In the genomic region with DNA sequence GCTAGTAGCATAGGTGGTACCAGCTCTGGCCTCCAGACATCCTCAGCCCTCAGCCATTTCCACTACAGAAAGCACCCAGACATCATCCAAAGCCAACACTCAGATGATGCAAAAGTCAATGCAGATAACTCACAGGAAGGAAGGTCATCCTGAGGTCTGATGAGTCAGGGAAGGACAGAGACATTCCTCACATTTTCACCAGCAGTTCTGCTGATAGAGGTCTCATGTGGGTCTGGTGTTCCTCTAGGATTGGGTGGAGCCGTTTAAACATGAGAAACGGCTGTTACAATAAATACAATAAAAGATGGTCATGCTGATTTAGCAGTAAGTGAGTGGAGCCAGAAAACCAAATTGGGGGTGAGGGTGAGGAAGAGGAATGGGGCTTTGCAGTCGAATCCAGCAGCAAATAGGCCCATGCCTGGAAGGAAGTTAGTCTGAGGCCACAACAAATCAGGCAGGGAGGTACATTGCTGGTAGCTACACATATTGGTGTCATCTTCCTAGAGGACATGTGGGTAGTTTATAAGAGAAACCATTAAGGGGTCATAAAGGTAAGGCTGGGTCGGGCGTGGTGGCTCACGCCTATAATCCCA, we compare ENCODE assay signal across 1 cellular context.
TF ChIP-seq lines count a peak whose summit lies in the region.

No MANE protein-coding gene starts in this region.

TF ChIP-seq in HepG2, 621 proteins besides CTCF, POLR2A, EP300 and RAD21 (continued from another document and continues in another):
- TF ChIP-seq ZNF652 (CRISPR knock-in tag; IDR thresholded peaks at IDR 0.05; ENCODE audit: borderline replicate concordance, low read depth) (no peak), ZNF530 (CRISPR knock-in tag; IDR thresholded peaks at IDR 0.05; ENCODE audit: low read depth) (no peak), MTA3 (CRISPR knock-in tag; IDR thresholded peaks at IDR 0.05) (no peak), CBFB (CRISPR knock-in tag; IDR thresholded peaks at IDR 0.05) (no peak), FOXA1 (IDR thresholded peaks at IDR 0.05) (no peak), FOXA1 (CRISPR knock-in tag; IDR thresholded peaks at IDR 0.05) (peak; percentile 77), ZNF337 (CRISPR knock-in tag; IDR thresholded peaks at IDR 0.05; ENCODE audit: borderline replicate concordance, low read depth) (no peak), HDAC2 (CRISPR knock-in tag; IDR thresholded peaks at IDR 0.05) (peak; percentile 87), CREM (IDR thresholded peaks at IDR 0.05) (no peak), CREM (CRISPR knock-in tag; IDR thresholded peaks at IDR 0.05) (no peak), EZH2 (conservative IDR thresholded peaks at IDR 0.05; ENCODE audit: low read depth, low read length) (no peak), ZNF75D (CRISPR knock-in tag; IDR thresholded peaks at IDR 0.05; ENCODE audit: borderline replicate concordance) (no peak), HNF4A (CRISPR knock-in tag; IDR thresholded peaks at IDR 0.05) (peak; percentile 38; the same call in 1 of the 2 replicates), NCOR1 (IDR thresholded peaks at IDR 0.05; ENCODE audit: borderline replicate concordance, low read length) (no peak), ZNF382 (CRISPR knock-in tag; IDR thresholded peaks at IDR 0.05; ENCODE audit: borderline replicate concordance) (no peak), ZNF3 (CRISPR knock-in tag; IDR thresholded peaks at IDR 0.05) (no peak), TGIF2 (CRISPR knock-in tag; IDR thresholded peaks at IDR 0.05) (0 out of 2 replicates have a peak, but pooled peaks have one; percentile 20), GFI1 (CRISPR knock-in tag; IDR thresholded peaks at IDR 0.05; ENCODE audit: borderline replicate concordance) (no peak), ZKSCAN5 (CRISPR knock-in tag; IDR thresholded peaks at IDR 0.05) (no peak), GPN1 (CRISPR knock-in tag; IDR thresholded peaks at IDR 0.05; ENCODE audit: borderline replicate concordance) (no peak), ZFX (CRISPR knock-in tag; IDR thresholded peaks at IDR 0.05; ENCODE audit: low read depth) (0 out of 2 replicates have a peak, but pooled peaks have one; percentile 21), ZNF775 (CRISPR knock-in tag; IDR thresholded peaks at IDR 0.05; ENCODE audit: borderline replicate concordance) (no peak), KLF16 (CRISPR knock-in tag; IDR thresholded peaks at IDR 0.05) (0 out of 4 replicates have a peak, but pooled peaks of 1 of the 2 experiments have one; percentile 17), ZFP1 (CRISPR knock-in tag; IDR thresholded peaks at IDR 0.05) (no peak), MYC (CRISPR knock-in tag; IDR thresholded peaks at IDR 0.05; ENCODE audit: borderline replicate concordance) (no peak), ZNF768 (CRISPR knock-in tag; IDR thresholded peaks at IDR 0.05) (no peak), ELF3 (CRISPR knock-in tag; IDR thresholded peaks at IDR 0.05) (peak; percentile 76), GLI4 (CRISPR knock-in tag; IDR thresholded peaks at IDR 0.05; ENCODE audit: borderline replicate concordance) (peak; percentile 37; the same call in 1 of the 2 replicates), HDAC1 (CRISPR knock-in tag; IDR thresholded peaks at IDR 0.05) (peak; percentile 45), ZBTB7B (CRISPR knock-in tag; IDR thresholded peaks at IDR 0.05) (no peak), ARHGAP35 (CRISPR knock-in tag; IDR thresholded peaks at IDR 0.05; ENCODE audit: borderline replicate concordance) (no peak), ZNF879 (CRISPR knock-in tag; IDR thresholded peaks at IDR 0.05) (no peak), SOX5 (CRISPR knock-in tag; IDR thresholded peaks at IDR 0.05; ENCODE audit: borderline replicate concordance) (peak; percentile 89), TBX3 (IDR thresholded peaks at IDR 0.05; ENCODE audit: borderline replicate concordance) (no peak), NFKBIZ (CRISPR knock-in tag; IDR thresholded peaks at IDR 0.05) (no peak), SUZ12 (IDR thresholded peaks at IDR 0.05; ENCODE audit: low read depth, low read length) (no peak), SP5 (CRISPR knock-in tag; IDR thresholded peaks at IDR 0.05; ENCODE audit: borderline replicate concordance, low read depth) (peak; percentile 47; the same call in 1 of the 2 replicates), ZZZ3 (CRISPR knock-in tag; IDR thresholded peaks at IDR 0.05; ENCODE audit: borderline replicate concordance) (no peak)
- TF ChIP-seq, protein P1, sequence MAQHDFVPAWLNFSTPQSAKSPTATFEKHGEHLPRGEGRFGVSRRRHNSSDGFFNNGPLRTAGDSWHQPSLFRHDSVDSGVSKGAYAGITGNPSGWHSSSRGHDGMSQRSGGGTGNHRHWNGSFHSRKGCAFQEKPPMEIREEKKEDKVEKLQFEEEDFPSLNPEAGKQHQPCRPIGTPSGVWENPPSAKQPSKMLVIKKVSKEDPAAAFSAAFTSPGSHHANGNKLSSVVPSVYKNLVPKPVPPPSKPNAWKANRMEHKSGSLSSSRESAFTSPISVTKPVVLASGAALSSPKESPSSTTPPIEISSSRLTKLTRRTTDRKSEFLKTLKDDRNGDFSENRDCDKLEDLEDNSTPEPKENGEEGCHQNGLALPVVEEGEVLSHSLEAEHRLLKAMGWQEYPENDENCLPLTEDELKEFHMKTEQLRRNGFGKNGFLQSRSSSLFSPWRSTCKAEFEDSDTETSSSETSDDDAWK (CRISPR knock-in tag; IDR thresholded peaks at IDR 0.05), result no peak
- TF ChIP-seq, protein P2, sequence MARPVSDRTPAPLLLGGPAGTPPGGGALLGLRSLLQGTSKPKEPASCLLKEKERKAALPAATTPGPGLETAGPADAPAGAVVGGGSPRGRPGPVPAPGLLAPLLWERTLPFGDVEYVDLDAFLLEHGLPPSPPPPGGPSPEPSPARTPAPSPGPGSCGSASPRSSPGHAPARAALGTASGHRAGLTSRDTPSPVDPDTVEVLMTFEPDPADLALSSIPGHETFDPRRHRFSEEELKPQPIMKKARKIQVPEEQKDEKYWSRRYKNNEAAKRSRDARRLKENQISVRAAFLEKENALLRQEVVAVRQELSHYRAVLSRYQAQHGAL (CRISPR knock-in tag; IDR thresholded peaks at IDR 0.05; ENCODE audit: not compliant biosample characterization), result no peak
- TF ChIP-seq, protein P3, sequence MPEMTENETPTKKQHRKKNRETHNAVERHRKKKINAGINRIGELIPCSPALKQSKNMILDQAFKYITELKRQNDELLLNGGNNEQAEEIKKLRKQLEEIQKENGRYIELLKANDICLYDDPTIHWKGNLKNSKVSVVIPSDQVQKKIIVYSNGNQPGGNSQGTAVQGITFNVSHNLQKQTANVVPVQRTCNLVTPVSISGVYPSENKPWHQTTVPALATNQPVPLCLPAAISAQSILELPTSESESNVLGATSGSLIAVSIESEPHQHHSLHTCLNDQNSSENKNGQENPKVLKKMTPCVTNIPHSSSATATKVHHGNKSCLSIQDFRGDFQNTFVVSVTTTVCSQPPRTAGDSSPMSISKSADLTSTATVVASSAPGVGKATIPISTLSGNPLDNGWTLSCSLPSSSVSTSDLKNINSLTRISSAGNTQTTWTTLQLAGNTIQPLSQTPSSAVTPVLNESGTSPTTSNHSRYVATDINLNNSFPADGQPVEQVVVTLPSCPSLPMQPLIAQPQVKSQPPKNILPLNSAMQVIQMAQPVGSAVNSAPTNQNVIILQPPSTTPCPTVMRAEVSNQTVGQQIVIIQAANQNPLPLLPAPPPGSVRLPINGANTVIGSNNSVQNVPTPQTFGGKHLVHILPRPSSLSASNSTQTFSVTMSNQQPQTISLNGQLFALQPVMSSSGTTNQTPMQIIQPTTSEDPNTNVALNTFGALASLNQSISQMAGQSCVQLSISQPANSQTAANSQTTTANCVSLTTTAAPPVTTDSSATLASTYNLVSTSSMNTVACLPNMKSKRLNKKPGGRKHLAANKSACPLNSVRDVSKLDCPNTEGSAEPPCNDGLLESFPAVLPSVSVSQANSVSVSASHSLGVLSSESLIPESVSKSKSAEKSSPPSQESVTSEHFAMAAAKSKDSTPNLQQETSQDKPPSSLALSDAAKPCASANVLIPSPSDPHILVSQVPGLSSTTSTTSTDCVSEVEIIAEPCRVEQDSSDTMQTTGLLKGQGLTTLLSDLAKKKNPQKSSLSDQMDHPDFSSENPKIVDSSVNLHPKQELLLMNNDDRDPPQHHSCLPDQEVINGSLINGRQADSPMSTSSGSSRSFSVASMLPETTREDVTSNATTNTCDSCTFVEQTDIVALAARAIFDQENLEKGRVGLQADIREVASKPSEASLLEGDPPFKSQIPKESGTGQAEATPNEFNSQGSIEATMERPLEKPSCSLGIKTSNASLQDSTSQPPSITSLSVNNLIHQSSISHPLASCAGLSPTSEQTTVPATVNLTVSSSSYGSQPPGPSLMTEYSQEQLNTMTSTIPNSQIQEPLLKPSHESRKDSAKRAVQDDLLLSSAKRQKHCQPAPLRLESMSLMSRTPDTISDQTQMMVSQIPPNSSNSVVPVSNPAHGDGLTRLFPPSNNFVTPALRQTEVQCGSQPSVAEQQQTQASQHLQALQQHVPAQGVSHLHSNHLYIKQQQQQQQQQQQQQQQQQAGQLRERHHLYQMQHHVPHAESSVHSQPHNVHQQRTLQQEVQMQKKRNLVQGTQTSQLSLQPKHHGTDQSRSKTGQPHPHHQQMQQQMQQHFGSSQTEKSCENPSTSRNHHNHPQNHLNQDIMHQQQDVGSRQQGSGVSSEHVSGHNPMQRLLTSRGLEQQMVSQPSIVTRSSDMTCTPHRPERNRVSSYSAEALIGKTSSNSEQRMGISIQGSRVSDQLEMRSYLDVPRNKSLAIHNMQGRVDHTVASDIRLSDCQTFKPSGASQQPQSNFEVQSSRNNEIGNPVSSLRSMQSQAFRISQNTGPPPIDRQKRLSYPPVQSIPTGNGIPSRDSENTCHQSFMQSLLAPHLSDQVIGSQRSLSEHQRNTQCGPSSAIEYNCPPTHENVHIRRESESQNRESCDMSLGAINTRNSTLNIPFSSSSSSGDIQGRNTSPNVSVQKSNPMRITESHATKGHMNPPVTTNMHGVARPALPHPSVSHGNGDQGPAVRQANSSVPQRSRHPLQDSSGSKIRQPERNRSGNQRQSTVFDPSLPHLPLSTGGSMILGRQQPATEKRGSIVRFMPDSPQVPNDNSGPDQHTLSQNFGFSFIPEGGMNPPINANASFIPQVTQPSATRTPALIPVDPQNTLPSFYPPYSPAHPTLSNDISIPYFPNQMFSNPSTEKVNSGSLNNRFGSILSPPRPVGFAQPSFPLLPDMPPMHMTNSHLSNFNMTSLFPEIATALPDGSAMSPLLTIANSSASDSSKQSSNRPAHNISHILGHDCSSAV (CRISPR knock-in tag; IDR thresholded peaks at IDR 0.05; ENCODE audit: borderline replicate concordance), result no peak
- TF ChIP-seq, protein P4, sequence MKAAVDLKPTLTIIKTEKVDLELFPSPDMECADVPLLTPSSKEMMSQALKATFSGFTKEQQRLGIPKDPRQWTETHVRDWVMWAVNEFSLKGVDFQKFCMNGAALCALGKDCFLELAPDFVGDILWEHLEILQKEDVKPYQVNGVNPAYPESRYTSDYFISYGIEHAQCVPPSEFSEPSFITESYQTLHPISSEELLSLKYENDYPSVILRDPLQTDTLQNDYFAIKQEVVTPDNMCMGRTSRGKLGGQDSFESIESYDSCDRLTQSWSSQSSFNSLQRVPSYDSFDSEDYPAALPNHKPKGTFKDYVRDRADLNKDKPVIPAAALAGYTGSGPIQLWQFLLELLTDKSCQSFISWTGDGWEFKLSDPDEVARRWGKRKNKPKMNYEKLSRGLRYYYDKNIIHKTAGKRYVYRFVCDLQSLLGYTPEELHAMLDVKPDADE (CRISPR knock-in tag; IDR thresholded peaks at IDR 0.05), result no peak
- TF ChIP-seq, protein P5, sequence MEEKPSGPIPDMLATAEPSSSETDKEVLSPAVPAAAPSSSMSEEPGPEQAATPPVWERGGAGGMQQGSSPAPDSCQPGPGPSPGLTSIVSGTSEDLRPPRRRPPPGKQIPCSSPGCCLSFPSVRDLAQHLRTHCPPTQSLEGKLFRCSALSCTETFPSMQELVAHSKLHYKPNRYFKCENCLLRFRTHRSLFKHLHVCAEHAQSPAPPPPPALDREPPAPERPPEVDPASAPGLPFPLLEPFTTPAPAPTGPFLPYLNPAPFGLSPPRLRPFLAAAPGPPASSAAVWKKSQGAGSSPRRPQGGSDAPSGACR (CRISPR knock-in tag; IDR thresholded peaks at IDR 0.05), result no peak
- TF ChIP-seq, protein P6, sequence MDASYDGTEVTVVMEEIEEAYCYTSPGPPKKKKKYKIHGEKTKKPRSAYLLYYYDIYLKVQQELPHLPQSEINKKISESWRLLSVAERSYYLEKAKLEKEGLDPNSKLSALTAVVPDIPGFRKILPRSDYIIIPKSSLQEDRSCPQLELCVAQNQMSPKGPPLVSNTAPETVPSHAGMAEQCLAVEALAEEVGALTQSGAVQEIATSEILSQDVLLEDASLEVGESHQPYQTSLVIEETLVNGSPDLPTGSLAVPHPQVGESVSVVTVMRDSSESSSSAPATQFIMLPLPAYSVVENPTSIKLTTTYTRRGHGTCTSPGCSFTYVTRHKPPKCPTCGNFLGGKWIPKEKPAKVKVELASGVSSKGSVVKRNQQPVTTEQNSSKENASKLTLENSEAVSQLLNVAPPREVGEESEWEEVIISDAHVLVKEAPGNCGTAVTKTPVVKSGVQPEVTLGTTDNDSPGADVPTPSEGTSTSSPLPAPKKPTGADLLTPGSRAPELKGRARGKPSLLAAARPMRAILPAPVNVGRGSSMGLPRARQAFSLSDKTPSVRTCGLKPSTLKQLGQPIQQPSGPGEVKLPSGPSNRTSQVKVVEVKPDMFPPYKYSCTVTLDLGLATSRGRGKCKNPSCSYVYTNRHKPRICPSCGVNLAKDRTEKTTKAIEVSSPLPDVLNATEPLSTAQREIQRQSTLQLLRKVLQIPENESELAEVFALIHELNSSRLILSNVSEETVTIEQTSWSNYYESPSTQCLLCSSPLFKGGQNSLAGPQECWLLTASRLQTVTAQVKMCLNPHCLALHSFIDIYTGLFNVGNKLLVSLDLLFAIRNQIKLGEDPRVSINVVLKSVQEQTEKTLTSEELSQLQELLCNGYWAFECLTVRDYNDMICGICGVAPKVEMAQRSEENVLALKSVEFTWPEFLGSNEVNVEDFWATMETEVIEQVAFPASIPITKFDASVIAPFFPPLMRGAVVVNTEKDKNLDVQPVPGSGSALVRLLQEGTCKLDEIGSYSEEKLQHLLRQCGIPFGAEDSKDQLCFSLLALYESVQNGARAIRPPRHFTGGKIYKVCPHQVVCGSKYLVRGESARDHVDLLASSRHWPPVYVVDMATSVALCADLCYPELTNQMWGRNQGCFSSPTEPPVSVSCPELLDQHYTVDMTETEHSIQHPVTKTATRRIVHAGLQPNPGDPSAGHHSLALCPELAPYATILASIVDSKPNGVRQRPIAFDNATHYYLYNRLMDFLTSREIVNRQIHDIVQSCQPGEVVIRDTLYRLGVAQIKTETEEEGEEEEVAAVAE (CRISPR knock-in tag; IDR thresholded peaks at IDR 0.05; ENCODE audit: borderline replicate concordance), result 0 out of 2 replicates have a peak, but pooled peaks have one; percentile 16
- TF ChIP-seq, protein P7, sequence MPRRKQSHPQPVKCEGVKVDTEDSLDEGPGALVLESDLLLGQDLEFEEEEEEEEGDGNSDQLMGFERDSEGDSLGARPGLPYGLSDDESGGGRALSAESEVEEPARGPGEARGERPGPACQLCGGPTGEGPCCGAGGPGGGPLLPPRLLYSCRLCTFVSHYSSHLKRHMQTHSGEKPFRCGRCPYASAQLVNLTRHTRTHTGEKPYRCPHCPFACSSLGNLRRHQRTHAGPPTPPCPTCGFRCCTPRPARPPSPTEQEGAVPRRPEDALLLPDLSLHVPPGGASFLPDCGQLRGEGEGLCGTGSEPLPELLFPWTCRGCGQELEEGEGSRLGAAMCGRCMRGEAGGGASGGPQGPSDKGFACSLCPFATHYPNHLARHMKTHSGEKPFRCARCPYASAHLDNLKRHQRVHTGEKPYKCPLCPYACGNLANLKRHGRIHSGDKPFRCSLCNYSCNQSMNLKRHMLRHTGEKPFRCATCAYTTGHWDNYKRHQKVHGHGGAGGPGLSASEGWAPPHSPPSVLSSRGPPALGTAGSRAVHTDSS (CRISPR knock-in tag; conservative IDR thresholded peaks at IDR 0.05), result no peak
